In genomic region chr18:76923485-76924085, GRCh38 we compare ENCODE assay signal across 10 cellular contexts.
DNase-seq lines count a peak whose midpoint lies in the region; ATAC-seq and TF ChIP-seq lines count a peak whose summit lies in the region.
"Had no signal": no experiment of that assay in that cellular context is flagged by ENCODE, and none has a peak within 500 bp of the region (broad histone marks: within the 10 kb centered on the region; RNA-seq: fewer than 3 reads in every experiment).

No MANE protein-coding gene starts in this region.

- ATAC-seq in activated T-cell treated with anti-CD3 and anti-CD28 coated beads, Interleukin-2, amount 50 U/mL, for 72 hours (replicated peaks in 1 of 2) = no peak

- peaks cover 9% of the 10 kb centered on the region for H3K4me1 Mint-ChIP-seq in activated T-cell treated with anti-CD3 and anti-CD28 coated beads, Interleukin-2, amount 50 U/mL, for 72 hours (ENCODE audit: low read depth)

- no peaks in the 10 kb centered on the region for H3K27me3 ChIP-seq in neural cell (ENCODE audit: insufficient read depth, low read depth, low read length)

- H4K20me1 ChIP-seq in neural cell (ENCODE audit: insufficient read depth) = no peaks in the 10 kb centered on the region

- H3K4me2 ChIP-seq in neural cell (ENCODE audit: low read length) = no peak overlapping the region

- peaks cover 2 to 21% of the 10 kb centered on the region in 2 donors for H3K36me3 Mint-ChIP-seq in activated T-cell treated with anti-CD3 and anti-CD28 coated beads, Interleukin-2, amount 50 U/mL, for 72 hours (ENCODE audit: insufficient read depth in 2 of 2)

- no peak overlapping the region for H3K27ac ChIP-seq in neural cell (ENCODE audit: low read length)

- no peaks in the 10 kb centered on the region for H3F3A ChIP-seq in neural cell (ENCODE audit: insufficient read depth, low read length, poor library complexity, severe bottlenecking)

- no peaks in the 10 kb centered on the region for H3K9me3 Mint-ChIP-seq in activated T-cell treated with anti-CD3 and anti-CD28 coated beads, Interleukin-2, amount 50 U/mL, for 72 hours

- H2AFZ ChIP-seq in neural cell (ENCODE audit: low read depth, low read length) = no peak overlapping the region

- no peaks in the 10 kb centered on the region for H3K27me3 Mint-ChIP-seq in activated T-cell treated with anti-CD3 and anti-CD28 coated beads, Interleukin-2, amount 50 U/mL, for 72 hours (ENCODE audit: low read depth)

- DNase-seq in GM10266 (ENCODE audit: extremely low spot score) = no peak
- DNase-seq in NAMALWA (ENCODE audit: low spot score) = peak; percentile 15
- DNase-seq in choroid plexus epithelial cell (ENCODE audit: low read depth) = peak; percentile 50
- no peak for DNase-seq in NCI-H1105 (lab: John Stamatoyannopoulos, UW)
- no peak for DNase-seq in NCI-H2171 (lab: John Stamatoyannopoulos, UW)
- no peak for DNase-seq in activated CD4-positive, alpha-beta T cell treated with anti-CD3 and anti-CD28 coated beads, Interleukin-2, amount 50 U/mL, for 48 hours
- DNase-seq in activated T-cell treated with anti-CD3 and anti-CD28 coated beads, Interleukin-2, amount 50 U/mL, for 72 hours = no peak
- DNase-seq: hypothalamus, NCI-H1092 treated with DMSO at 0.1 percent for 48 hours had no signal

- no peak for TF ChIP-seq RAD21 in neural cell (conservative IDR thresholded peaks at IDR 0.05)

- TF ChIP-seq EP300 in neural cell (conservative IDR thresholded peaks at IDR 0.05; ENCODE audit: poor library complexity, severe bottlenecking) = no peak

- TF ChIP-seq CTCF in GM10266 (IDR thresholded peaks at IDR 0.05; ENCODE audit: control insufficient read depth, insufficient read depth, low read depth, missing control alignments) (peak; percentile 47), choroid plexus epithelial cell (conservative IDR thresholded peaks at IDR 0.05; ENCODE audit: low read depth, low read length) (peak; percentile 67), neural cell (IDR thresholded peaks at IDR 0.05; ENCODE audit: poor library complexity, severe bottlenecking) (peak; percentile 25)

- no peak overlapping the region for H3K4me3 Mint-ChIP-seq in activated T-cell treated with anti-CD3 and anti-CD28 coated beads, Interleukin-2, amount 50 U/mL, for 72 hours

- no peaks in the 10 kb centered on the region for H3K9me2 ChIP-seq in neural cell (ENCODE audit: insufficient read depth, low read length)

- H3K27ac Mint-ChIP-seq in activated T-cell treated with anti-CD3 and anti-CD28 coated beads, Interleukin-2, amount 50 U/mL, for 72 hours = no peak overlapping the region

- H3K9me3 ChIP-seq in neural cell (ENCODE audit: low read length) = no peaks in the 10 kb centered on the region

- no peak overlapping the region for H3K9ac ChIP-seq in neural cell (ENCODE audit: low read length)

- H3K36me3 ChIP-seq in neural cell (ENCODE audit: insufficient read depth, low read length) = peaks cover 13% of the 10 kb centered on the region

- no peak overlapping the region for H3K4me3 ChIP-seq in choroid plexus epithelial cell (ENCODE audit: low read depth, low read length)
- H3K4me3 ChIP-seq in neural cell (ENCODE audit: low read length) = no peak overlapping the region

- no peaks in the 10 kb centered on the region for H3K79me2 ChIP-seq in neural cell (replicated peaks; ENCODE audit: insufficient read depth, low read length)

TF ChIP-seq in neural cell, 6 proteins besides CTCF, POLR2A, EP300 and RAD21:
- TF ChIP-seq MXI1 (conservative IDR thresholded peaks at IDR 0.05; ENCODE audit: poor library complexity, severe bottlenecking) = no peak
- no peak for TF ChIP-seq REST (IDR thresholded peaks at IDR 0.05; ENCODE audit: borderline replicate concordance)

Comparison
In these comparisons a context has a peak if more than half of its experiments do, and no peak if none do; other contexts are left out.
1. DNase-seq: peak in NAMALWA (single experiment) and choroid plexus epithelial cell (single experiment); none in GM10266 (single experiment), NCI-H1105 (single experiment), NCI-H2171 (single experiment), activated CD4-positive, alpha-beta T cell treated with anti-CD3 and anti-CD28 coated beads, Interleukin-2, amount 50 U/mL, for 48 hours (0 of 2) and activated T-cell treated with anti-CD3 and anti-CD28 coated beads, Interleukin-2, amount 50 U/mL, for 72 hours (0 of 2).
2. Peak in every context shown above with its lines, with median percentiles within 50 percentile points of each other: CTCF ChIP-seq.